ENCODE assay signal across 8 cellular contexts in the genomic region with DNA sequence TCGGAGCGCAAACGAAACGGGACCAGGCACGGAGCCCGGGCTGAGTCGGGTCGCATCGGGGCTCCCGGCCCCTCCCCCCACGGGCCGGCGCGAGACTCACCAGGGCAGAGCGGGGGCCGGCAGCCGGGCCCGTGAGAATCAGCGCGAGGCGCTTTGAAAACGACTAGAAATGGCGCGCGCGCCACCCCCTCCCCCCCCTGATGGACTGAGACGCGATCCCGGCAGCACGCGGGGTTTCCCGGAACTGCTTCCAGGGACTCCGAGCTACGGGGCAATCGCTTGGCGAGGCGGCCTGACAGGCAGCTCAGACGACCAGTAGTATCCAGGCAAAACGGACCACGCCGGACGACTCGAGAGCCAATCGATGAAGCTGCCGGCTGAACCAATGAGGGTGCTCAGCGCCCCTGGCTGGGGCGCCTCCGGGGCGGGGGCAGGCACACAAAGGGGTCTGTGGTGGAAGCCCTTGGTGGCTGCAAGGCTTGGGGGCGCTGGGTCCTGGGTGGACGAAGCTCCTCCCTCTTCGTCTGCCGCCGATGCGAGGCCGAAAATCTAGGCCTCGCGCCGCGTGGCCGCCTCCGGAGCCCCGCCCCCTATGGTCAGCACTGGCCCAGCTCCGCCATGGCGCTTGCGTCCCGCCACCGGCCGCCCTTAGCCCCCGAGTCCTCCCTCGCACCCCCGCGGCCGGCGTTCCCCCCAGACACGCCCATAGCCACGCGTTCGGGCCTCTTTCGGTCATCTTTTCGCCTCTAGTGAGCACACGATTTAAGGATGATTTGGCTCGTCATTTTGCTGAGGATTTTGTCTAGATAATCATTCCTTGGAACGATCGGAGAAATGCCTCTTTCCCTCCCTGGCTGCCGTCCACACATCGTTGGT. TPM values are rescaled to one million over a fixed set of nuclear protein-coding genes. Genes with fewer than 3 reads are reported as not detected.
A peak's percentile ranks its signal among the peaks of the same experiment; 100 is the strongest.
DNase-seq lines count a peak whose midpoint lies in the region; ATAC-seq and TF ChIP-seq lines count a peak whose summit lies in the region.

Gene HNRNPR (minus strand): TSS at position 174 of the 876 bp plus-strand sequence. CDS start 3,276 bp downstream, outside the sequence.

- peak; percentile 99 for DNase-seq in DMS153 treated with DMSO at 0.1 percent for 48 hours (lab: John Stamatoyannopoulos, UW; ENCODE audit: unreplicated experiment)
- DNase-seq in Jurkat, Clone E6-1 (ENCODE audit: low read depth, low spot score), result peak; percentile 100
- peak; percentile 96 to 99 for DNase-seq in PC-9
- peak; percentile 98 for DNase-seq in activated T-cell treated with anti-CD3 and anti-CD28 coated beads, Interleukin-2, amount 50 U/mL, for 1 hour
- peak; percentile 95 for DNase-seq in epithelial cell of proximal tubule (ENCODE audit: low read depth)
- DNase-seq in mucosa of gallbladder (ENCODE audit: low spot score), result peak; percentile 100
- DNase-seq in stimulated activated CD8-positive, alpha-beta memory T cell treated with anti-CD3 and anti-CD28 coated beads, Interleukin-4, amount 100 ng/mL, for 4 hours (ENCODE audit: low read depth in 2 of 2, low spot score in 1 of 2), result peak; percentile 95 to 99

- H3K79me2 ChIP-seq in PC-9 (ENCODE audit: low read depth), result peaks cover 47% of the 10 kb centered on the region

- peak within 1 kb of the TSS; percentile 82 for H2AFZ ChIP-seq in PC-9

- CTCF ChIA-PET in PC-9 (lab: Charles Lee), result interaction anchor here (0.5 to 1.1 kb wide), 5 partner anchors 22 to 293 kb away, joined by 5 to 19 read pairs (median 10); no protein-coding TSS in a partner anchor

- peaks cover 15% of the 10 kb centered on the region for H3F3A ChIP-seq in PC-9 (ENCODE audit: insufficient read depth, low read depth)

- H3K27me3 ChIP-seq in PC-9 (ENCODE audit: insufficient read depth, low read depth), result no peaks in the 10 kb centered on the region

- peak within 1 kb of the TSS; percentile 81 for H3K27ac ChIP-seq in PC-9

- peak; percentile 95 for ATAC-seq in GM21619 (IDR thresholded peaks at IDR 0.05; ENCODE audit: unreplicated experiment)

- H3K4me3 ChIP-seq in Jurkat, Clone E6-1 (ENCODE audit: low read length), result peak within 1 kb of the TSS; percentile 65
- peak within 1 kb of the TSS; percentile 68 for H3K4me3 ChIP-seq in PC-9
- H3K4me3 ChIP-seq in epithelial cell of proximal tubule (ENCODE audit: low read depth, low read length), result peak within 1 kb of the TSS; percentile 78

- no peaks in the 10 kb centered on the region for H3K9me2 ChIP-seq in PC-9 (ENCODE audit: insufficient read depth)

- H3K9me3 ChIP-seq in PC-9 (ENCODE audit: insufficient read depth, low read depth), result no peaks in the 10 kb centered on the region

- H3K4me2 ChIP-seq in PC-9, result peak within 1 kb of the TSS; percentile 95

- H4K20me1 ChIP-seq in PC-9 (ENCODE audit: insufficient read depth), result peaks cover 39% of the 10 kb centered on the region

- POLR2A ChIA-PET in PC-9 (lab: Charles Lee; ENCODE audit: unreplicated experiment), result interaction anchor here (0.6 to 1.3 kb wide), 15 partner anchors 12 to 746 kb away, joined by 3 to 25 read pairs (median 5); partner anchors contain the start of genes ID3 and ZNF436

- TF ChIP-seq CTCF in PC-9 (conservative IDR thresholded peaks at IDR 0.05) (no peak), epithelial cell of proximal tubule (conservative IDR thresholded peaks at IDR 0.05; ENCODE audit: low read depth, low read length) (no peak)

- intact Hi-C loops in PC-9 (cut with micrococcal nuclease; ENCODE audit: unreplicated experiment), result loop anchor here (1.0 to 2.0 kb wide), 3 partner anchors 24 to 134 kb away; no protein-coding TSS in a partner anchor

- peaks cover 39% of the 10 kb centered on the region for H3K4me1 ChIP-seq in PC-9 (replicated peaks; ENCODE audit: insufficient read depth)

- BruUV-seq in PC-9 (replicated peaks; lab: Mats Ljungman, UMichigan), result TSS peak; percentile 89

- peaks cover 6% of the 10 kb centered on the region; the same call in 1 of the 2 replicates for H3K36me3 ChIP-seq in PC-9 (ENCODE audit: low read depth)

RNA-seq across cellular contexts. Expression of gene HNRNPR, which starts in this region (rescaled TPM):
- polyA plus RNA-seq in Jurkat, Clone E6-1 (2012; ENCODE audit: insufficient read depth, insufficient read length), result 299 TPM
- total RNA-seq in PC-9 (2021) (149 and 198 TPM in 2 replicates), epithelial cell of proximal tubule (87.7 and 135 TPM in 2 replicates), mucosa of gallbladder (83.3 TPM)

Comparison
In these comparisons a context has a peak if more than half of its experiments do, and no peak if none do; other contexts are left out.
1. Peak in every context shown above with its lines: DNase-seq, ATAC-seq, H3K4me3 ChIP-seq and H3K27ac ChIP-seq.